In the genomic region with DNA sequence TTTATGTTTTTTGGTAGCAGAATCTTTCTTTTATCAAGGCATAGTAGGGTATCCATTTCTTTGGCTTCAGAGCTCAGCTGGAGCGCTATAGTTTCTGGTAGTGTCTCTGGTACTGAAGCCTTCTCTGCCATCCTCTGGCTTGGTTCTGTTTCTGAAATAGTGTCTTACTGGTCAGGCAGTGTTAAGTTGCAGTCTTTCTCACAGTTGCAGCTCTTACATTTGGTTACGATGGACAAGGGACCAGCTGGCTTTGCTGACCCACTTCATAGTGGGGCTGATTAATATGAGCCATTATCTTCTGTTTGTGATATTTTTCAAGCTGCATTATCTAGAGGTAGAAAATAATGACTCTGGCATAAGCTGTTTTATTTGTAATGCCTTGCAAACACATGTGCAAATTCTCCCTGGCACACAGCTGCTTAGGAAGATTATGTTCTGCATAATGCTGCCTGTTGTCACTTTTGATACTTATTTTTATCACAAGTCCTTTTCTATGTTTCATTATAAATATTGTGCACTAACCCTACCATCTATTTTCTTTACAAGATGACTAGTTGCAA, we compare ENCODE assay signal across 27 cellular contexts.
DNase-seq lines count a peak whose midpoint lies in the region; ATAC-seq lines count a peak whose summit lies in the region.
"Had no signal": no experiment of that assay in that cellular context is flagged by ENCODE, and none has a peak within 500 bp of the region (broad histone marks: within the 10 kb centered on the region; RNA-seq: fewer than 3 reads in every experiment).

No MANE protein-coding gene starts in this region.

- H2AFZ ChIP-seq in mesenchymal stem cell (ENCODE audit: low read depth, low read length): no peak overlapping the region

- H2BK15ac ChIP-seq in mesenchymal stem cell (ENCODE audit: low read depth, poor library complexity, severe bottlenecking): no peak overlapping the region

- intact Hi-C loops in left cardiac atrium (cut with DNase I): no loop called here

- peak overlapping the region; percentile 26 for H2AK5ac ChIP-seq in mesenchymal stem cell (ENCODE audit: low read length, severe bottlenecking)

- H2BK120ac ChIP-seq in mesenchymal stem cell (ENCODE audit: low read depth, low read length): no peak overlapping the region

- H3K4ac ChIP-seq in mesenchymal stem cell (ENCODE audit: low read depth in 1 of 2, low read length in 2 of 2): no peak overlapping the region

- DNase-seq in NCI-H748 (lab: John Stamatoyannopoulos, UW; ENCODE audit: unreplicated experiment) (peak; percentile 18), NCI-H748 treated with DMSO at 0.1 percent for 48 hours (lab: John Stamatoyannopoulos, UW) (no peak), NCI-H774 (lab: John Stamatoyannopoulos, UW) (peak; percentile 45), mesenchymal stem cell (no peak), left cardiac atrium (no peak)
- no peak for DNase-seq in activated CD4-positive, CD25-positive, alpha-beta regulatory T cell (lab: John Stamatoyannopoulos, UW)
- DNase-seq: activated CD4-positive, alpha-beta memory T cell treated with anti-CD3 and anti-CD28 coated beads for 36 hours; activated CD4-positive, alpha-beta T cell treated with anti-CD3 and anti-CD28 coated beads for 1 hour; activated CD8-positive, alpha-beta memory T cell treated with anti-CD3 and anti-CD28 coated beads, Interleukin-2, amount 50 U/mL, for 48 hours; activated naive CD4-positive, alpha-beta T cell treated with anti-CD3 and anti-CD28 coated beads for 36 hours; CD4-positive, alpha-beta T cell; HCEC 1CT; heart right ventricle; natural killer cell; NCI-H1694 treated with DMSO at 0.1 percent for 48 hours; NCI-H2171; NCI-H510A; PC-3; stimulated activated CD4-positive, alpha-beta T cell treated with anti-CD3 and anti-CD28 coated beads, Interleukin-2, amount 100 ng/mL, for 24 hours; T-helper 2 cell had no signal

- no peak overlapping the region for H3K14ac ChIP-seq in mesenchymal stem cell (ENCODE audit: low read length in 2 of 2)

- no peak overlapping the region for H4K91ac ChIP-seq in mesenchymal stem cell (ENCODE audit: low read length)

- H4K8ac ChIP-seq in mesenchymal stem cell (ENCODE audit: low read length): no peak overlapping the region

- H3K18ac ChIP-seq in mesenchymal stem cell (ENCODE audit: low read depth in 1 of 2, low read length in 2 of 2): no peak overlapping the region

- no peak overlapping the region for H3K23ac ChIP-seq in mesenchymal stem cell (ENCODE audit: low read length in 2 of 2)

- peaks cover 0 to 7% of the 10 kb centered on the region in 2 experiments for H3K36me3 ChIP-seq in mesenchymal stem cell (ENCODE audit: control insufficient read depth in 1 of 2, insufficient read depth in 2 of 2, low read depth in 1 of 2, low read length in 2 of 2)
- H3K36me3 ChIP-seq: right atrium auricular region had no signal

- no peak overlapping the region for H3K9ac ChIP-seq in mesenchymal stem cell (ENCODE audit: low read length)
- H3K9ac ChIP-seq: KMS-11 had no signal

- peak overlapping the region in 1 of 2 experiments; percentile 19 for H2BK12ac ChIP-seq in mesenchymal stem cell (ENCODE audit: low read length in 2 of 2)

- H3K27ac ChIP-seq in mesenchymal stem cell (ENCODE audit: low read length, poor library complexity, severe bottlenecking): no peak overlapping the region
- peak overlapping the region; percentile 33 for H3K27ac ChIP-seq in temporal lobe (ENCODE audit: low read depth, low read length)
- H3K27ac ChIP-seq: A549, body of pancreas, heart right ventricle, KMS-11, right atrium auricular region, SK-N-MC had no signal

- no peak overlapping the region for H3K4me3 ChIP-seq in mesenchymal stem cell (ENCODE audit: insufficient read depth in 1 of 2, low read depth in 1 of 2, low read length in 2 of 2)
- H3K4me3 ChIP-seq: A549, body of pancreas, heart right ventricle, right atrium auricular region, SK-N-MC had no signal

- WGBS in mesenchymal stem cell: 97% methylated on average over 2 of the region's 2 CpGs

- H3K4me2 ChIP-seq in mesenchymal stem cell (ENCODE audit: low read length, poor library complexity, severe bottlenecking): no peak overlapping the region
- H3K4me2 ChIP-seq: A549, KMS-11 had no signal

- no peaks in the 10 kb centered on the region for H3K27me3 ChIP-seq in mesenchymal stem cell (ENCODE audit: control insufficient read depth in 1 of 2, insufficient read depth in 1 of 2, low read length in 2 of 2)
- H3K27me3 ChIP-seq: body of pancreas, heart right ventricle, right atrium auricular region had no signal

- no peak overlapping the region for H2BK5ac ChIP-seq in mesenchymal stem cell (ENCODE audit: low read depth, low read length, poor library complexity, severe bottlenecking)

- no peaks in the 10 kb centered on the region for H3K9me3 ChIP-seq in mesenchymal stem cell (ENCODE audit: control insufficient read depth, low read length)
- H3K9me3 ChIP-seq: A549, body of pancreas, heart right ventricle, right atrium auricular region had no signal

- ATAC-seq in left cardiac atrium (no peak), HG03457 (IDR thresholded peaks at IDR 0.05; ENCODE audit: unreplicated experiment) (no peak)
- ATAC-seq: A549, body of pancreas, heart right ventricle, natural killer cell, PC-3 had no signal

- H3K79me1 ChIP-seq in mesenchymal stem cell (replicated peaks; ENCODE audit: low read length, poor library complexity, severe bottlenecking): peaks cover 16% of the 10 kb centered on the region

- H3K4me1 ChIP-seq in mesenchymal stem cell (ENCODE audit: control insufficient read depth, insufficient read depth, low read depth, low read length): peaks cover 1% of the 10 kb centered on the region
- H3K4me1 ChIP-seq: A549 had no signal

Comparison
In these comparisons a context has a peak if more than half of its experiments do, and no peak if none do; other contexts are left out.
1. DNase-seq: peak in NCI-H748 (single experiment) and NCI-H774 (single experiment); none in NCI-H748 treated with DMSO at 0.1 percent for 48 hours (single experiment), mesenchymal stem cell (single experiment), left cardiac atrium (single experiment) and activated CD4-positive, CD25-positive, alpha-beta regulatory T cell (0 of 4).